In the genomic region with DNA sequence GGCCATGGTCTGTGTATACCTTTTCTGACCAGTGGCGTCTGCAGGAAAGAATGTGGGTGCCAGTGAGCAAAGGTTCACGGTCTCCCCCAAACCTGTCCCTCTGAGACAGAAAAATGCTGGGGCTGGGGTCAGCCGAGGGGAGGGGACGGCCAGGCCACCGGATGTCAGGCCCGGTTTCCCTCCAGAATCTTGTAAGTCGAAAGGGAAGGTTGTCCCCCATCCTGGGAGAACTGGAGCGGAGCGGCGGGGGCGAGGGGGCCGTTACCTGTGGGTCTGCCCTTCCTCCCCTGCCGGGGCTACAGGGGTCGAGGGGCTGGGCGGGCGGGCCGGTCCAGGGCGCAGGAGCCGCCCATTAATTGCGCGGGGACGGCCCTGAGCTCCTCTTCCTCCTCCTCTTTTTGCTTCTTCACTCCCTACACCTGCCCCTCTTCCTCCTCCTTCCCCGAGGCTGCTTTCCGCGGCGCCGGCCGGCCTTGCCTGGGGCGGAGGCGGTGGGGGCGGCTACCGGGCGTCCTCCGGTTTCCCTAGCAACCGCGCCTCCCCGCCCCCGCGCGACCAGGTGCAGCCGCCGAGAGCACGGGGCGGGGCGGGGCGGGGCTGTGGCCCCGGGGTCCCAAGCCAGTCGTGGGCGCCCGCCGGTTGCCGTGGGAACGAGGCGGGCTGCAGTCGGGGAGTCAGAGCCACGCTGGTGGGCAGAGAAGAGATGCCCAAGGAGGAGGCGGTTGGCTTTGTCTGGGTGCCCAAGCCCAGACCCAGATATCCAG, we compare ENCODE assay signal across 9 cellular contexts. TPM values are rescaled to one million over a fixed set of nuclear protein-coding genes. Genes with fewer than 3 reads are reported as not detected.
A peak's percentile ranks its signal among the peaks of the same experiment; 100 is the strongest.
DNase-seq lines count a peak whose midpoint lies in the region; TF ChIP-seq lines count a peak whose summit lies in the region.
"Had no signal": no experiment of that assay in that cellular context is flagged by ENCODE, and none has a peak within 500 bp of the region (broad histone marks: within the 10 kb centered on the region; RNA-seq: fewer than 3 reads in every experiment).

A gene with protein sequence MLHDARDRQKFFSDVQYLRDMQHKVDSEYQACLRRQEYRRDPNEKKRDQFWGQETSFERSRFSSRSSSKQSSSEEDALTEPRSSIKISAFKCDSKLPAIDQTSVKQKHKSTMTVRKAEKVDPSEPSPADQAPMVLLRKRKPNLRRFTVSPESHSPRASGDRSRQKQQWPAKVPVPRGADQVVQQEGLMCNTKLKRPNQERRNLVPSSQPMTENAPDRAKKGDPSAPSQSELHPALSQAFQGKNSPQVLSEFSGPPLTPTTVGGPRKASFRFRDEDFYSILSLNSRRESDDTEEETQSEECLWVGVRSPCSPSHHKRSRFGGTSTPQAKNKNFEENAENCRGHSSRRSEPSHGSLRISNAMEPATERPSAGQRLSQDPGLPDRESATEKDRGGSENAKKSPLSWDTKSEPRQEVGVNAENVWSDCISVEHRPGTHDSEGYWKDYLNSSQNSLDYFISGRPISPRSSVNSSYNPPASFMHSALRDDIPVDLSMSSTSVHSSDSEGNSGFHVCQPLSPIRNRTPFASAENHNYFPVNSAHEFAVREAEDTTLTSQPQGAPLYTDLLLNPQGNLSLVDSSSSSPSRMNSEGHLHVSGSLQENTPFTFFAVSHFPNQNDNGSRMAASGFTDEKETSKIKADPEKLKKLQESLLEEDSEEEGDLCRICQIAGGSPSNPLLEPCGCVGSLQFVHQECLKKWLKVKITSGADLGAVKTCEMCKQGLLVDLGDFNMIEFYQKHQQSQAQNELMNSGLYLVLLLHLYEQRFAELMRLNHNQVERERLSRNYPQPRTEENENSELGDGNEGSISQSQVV (minus strand): TSS at position 503 of the 764 bp plus-strand sequence. CDS start 6,579 bp downstream, outside the sequence.

- DNase-seq in NCI-H2081 (lab: John Stamatoyannopoulos, UW) (peak; percentile 84), NCI-H2081 treated with DMSO at 0.1 percent for 48 hours (lab: John Stamatoyannopoulos, UW) (no peak), PC-9 (peak; percentile 70 to 93), coronary artery (ENCODE audit: low spot score) (no peak), occipital lobe (lab: John Stamatoyannopoulos, UW) (peak; percentile 43), kidney glomerular epithelial cell (lab: John Stamatoyannopoulos, UW) (no peak), epidermal melanocyte (ENCODE audit: insufficient read length, low spot score) (no peak), KBM-7 (no peak)

- CTCF ChIA-PET in PC-9 (lab: Charles Lee): interaction anchor here (0.7 kb wide), 1 partner anchor 103 kb away, joined by 3 read pairs; no protein-coding TSS in a partner anchor

- BruUV-seq in PC-9 (replicated peaks; lab: Mats Ljungman, UMichigan): no TSS peak

- H4K20me1 ChIP-seq in PC-9 (ENCODE audit: insufficient read depth): no peaks in the 10 kb centered on the region

- H3F3A ChIP-seq in PC-9 (ENCODE audit: insufficient read depth, low read depth): peaks cover 39% of the 10 kb centered on the region

- H3K4me2 ChIP-seq in PC-9: peak within 1 kb of the TSS; percentile 74

- POLR2A ChIA-PET in PC-9 (lab: Charles Lee; ENCODE audit: unreplicated experiment): interaction anchor here (0.6 to 0.7 kb wide), 3 partner anchors 17 to 103 kb away, joined by 3 read pairs; no protein-coding TSS in a partner anchor

- H3K9me3 ChIP-seq in PC-9 (ENCODE audit: insufficient read depth, low read depth): no peaks in the 10 kb centered on the region
- H3K9me3 ChIP-seq: neutrophil had no signal

- no peaks in the 10 kb centered on the region for H3K9me2 ChIP-seq in PC-9 (ENCODE audit: insufficient read depth)

- H3K4me1 ChIP-seq in PC-9 (replicated peaks; ENCODE audit: insufficient read depth): peaks cover 53% of the 10 kb centered on the region

- H3K36me3 ChIP-seq in PC-9 (ENCODE audit: low read depth): no peaks in the 10 kb centered on the region
- H3K36me3 ChIP-seq: neutrophil had no signal

- in situ Hi-C loops in KBM-7 (cut with MboI; ENCODE audit: low pct_unique_long_range_greater_than_20kb, low sequenced_read_pairs): no loop called here

- peak within 1 kb of the TSS; percentile 40; the same call in 1 of the 2 replicates for H2AFZ ChIP-seq in PC-9

- TF ChIP-seq CTCF in PC-9 (conservative IDR thresholded peaks at IDR 0.05) (no peak), coronary artery (IDR thresholded peaks at IDR 0.05) (no peak)

- H3K27ac ChIP-seq in PC-9: peak within 1 kb of the TSS; percentile 98
- no peak within 1 kb of the TSS for H3K27ac ChIP-seq in coronary artery
- H3K27ac ChIP-seq: neutrophil had no signal

- H3K4me3 ChIP-seq in PC-9 (peak within 1 kb of the TSS; percentile 57), coronary artery (peak within 1 kb of the TSS; percentile 48)

- no peaks in the 10 kb centered on the region for H3K27me3 ChIP-seq in PC-9 (ENCODE audit: insufficient read depth, low read depth)

- intact Hi-C loops in PC-9 (cut with micrococcal nuclease; ENCODE audit: unreplicated experiment): no loop called here

- peaks cover 11% of the 10 kb centered on the region for H3K79me2 ChIP-seq in PC-9 (ENCODE audit: low read depth)

RNA-seq across cellular contexts. Expression of the gene that starts here (rescaled TPM):
- total RNA-seq in PC-9 (2021): 8.0 and 9.6 TPM in 2 replicates
- total RNA-seq in occipital lobe: 0.62 TPM

Comparison
In these comparisons a context has a peak if more than half of its experiments do, and no peak if none do; other contexts are left out.
1. DNase-seq: peak in NCI-H2081 (2 of 2) and PC-9 (2 of 2); none in NCI-H2081 treated with DMSO at 0.1 percent for 48 hours (single experiment), coronary artery (single experiment), kidney glomerular epithelial cell (single experiment), epidermal melanocyte (single experiment) and KBM-7 (single experiment).
2. Peak in DNase-seq in occipital lobe; RNA of the gene not detected or under 1 TPM.